8 cellular contexts compared by ENCODE assay signal in genomic region chr9:97501972-97502221, GRCh38. TPM values are rescaled to one million over a fixed set of nuclear protein-coding genes. Genes with fewer than 3 reads are reported as not detected.
A peak's percentile ranks its signal among the peaks of the same experiment; 100 is the strongest.
DNase-seq lines count a peak whose midpoint lies in the region; FAIRE-seq and TF ChIP-seq lines count a peak whose summit lies in the region.

No MANE protein-coding gene starts in this region.

- peaks cover 13% of the 10 kb centered on the region for H3K4me1 Mint-ChIP-seq in activated T-helper 2 cell treated with anti-CD3 and anti-CD28 coated beads, Interferon-gamma antibody, Interleukin-2, Interleukin-4, amounts not matched to agents 10 μg/mL and 5 μg/mL and 100 μg/mL, durations not matched to agents 14 hours and 24 hours and 36 hours (ENCODE audit: low read depth)

- no peaks in the 10 kb centered on the region for H3K36me3 Mint-ChIP-seq in activated T-helper 2 cell treated with anti-CD3 and anti-CD28 coated beads, Interferon-gamma antibody, Interleukin-2, Interleukin-4, amounts not matched to agents 10 μg/mL and 5 μg/mL and 100 μg/mL, durations not matched to agents 14 hours and 24 hours and 36 hours (ENCODE audit: low read depth)

- no peaks in the 10 kb centered on the region for H3K36me3 ChIP-seq in thymus (ENCODE audit: control insufficient read depth, insufficient read depth)

- DNase-seq in GM12891 (ENCODE audit: insufficient read length, low spot score) (peak; percentile 37), HFF-Myc (ENCODE audit: extremely low read depth, low read depth) (no peak), iPS-NIHi7 (ENCODE audit: extremely low spot score) (peak; percentile 41), SW 1271 (lab: John Stamatoyannopoulos, UW) (no peak), posterior cingulate gyrus (no peak)
- DNase-seq in activated T-helper 2 cell treated with anti-CD3 and anti-CD28 coated beads, Interferon-gamma antibody, Interleukin-2, Interleukin-4, amounts not matched to agents 10 μg/mL and 5 μg/mL and 100 μg/mL, durations not matched to agents 14 hours and 24 hours and 36 hours (ENCODE audit: low spot score) = no peak

- TF ChIP-seq CTCF in HFF-Myc (IDR thresholded peaks at IDR 0.05; ENCODE audit: low read depth, low read length, missing control alignments) (no peak), VCaP (conservative IDR thresholded peaks at IDR 0.05) (no peak)

- no peak for TF ChIP-seq POLR2A in GM12891 (IDR thresholded peaks at IDR 0.05; ENCODE audit: low read depth, low read length)

- H3K4me1 ChIP-seq in thymus (ENCODE audit: control insufficient read depth, insufficient read depth, low read length) = peaks cover 10% of the 10 kb centered on the region

- WGBS in thymus = 1% methylated on average over 30 of the region's 30 CpGs

- no peaks in the 10 kb centered on the region for H3K9me3 ChIP-seq in thymus (ENCODE audit: control insufficient read depth)

- intact Hi-C loops in posterior cingulate gyrus (cut with DNase I) = loop anchor here (1.0 to 5.0 kb wide), 3 partner anchors 33 to 91 kb away; no protein-coding TSS in a partner anchor
- intact Hi-C loops in activated T-helper 2 cell treated with anti-CD3 and anti-CD28 coated beads, Interferon-gamma antibody, Interleukin-2, Interleukin-4, amounts not matched to agents 10 μg/mL and 5 μg/mL and 100 μg/mL, durations not matched to agents 14 hours and 24 hours and 36 hours (cut with micrococcal nuclease) = loop anchor here (5.0 kb wide), 2 partner anchors 90 to 350 kb away; partner anchors contain the start of genes FOXE1 and TDRD7

- H3K4me3 ChIP-seq in HFF-Myc (replicated peaks; ENCODE audit: low read depth, low read length) (peak overlapping the region; percentile 44), thymus (ENCODE audit: low read length) (peak overlapping the region; percentile 52)

- no peaks in the 10 kb centered on the region for H3K9me3 Mint-ChIP-seq in activated T-helper 2 cell treated with anti-CD3 and anti-CD28 coated beads, Interferon-gamma antibody, Interleukin-2, Interleukin-4, amounts not matched to agents 10 μg/mL and 5 μg/mL and 100 μg/mL, durations not matched to agents 14 hours and 24 hours and 36 hours

- H3K4me3 Mint-ChIP-seq in activated T-helper 2 cell treated with anti-CD3 and anti-CD28 coated beads, Interferon-gamma antibody, Interleukin-2, Interleukin-4, amounts not matched to agents 10 μg/mL and 5 μg/mL and 100 μg/mL, durations not matched to agents 14 hours and 24 hours and 36 hours (ENCODE audit: low read depth) = no peak overlapping the region

- H3K27me3 Mint-ChIP-seq in activated T-helper 2 cell treated with anti-CD3 and anti-CD28 coated beads, Interferon-gamma antibody, Interleukin-2, Interleukin-4, amounts not matched to agents 10 μg/mL and 5 μg/mL and 100 μg/mL, durations not matched to agents 14 hours and 24 hours and 36 hours (ENCODE audit: low read depth) = peaks cover 47% of the 10 kb centered on the region

- peaks cover 41% of the 10 kb centered on the region for H3K27me3 ChIP-seq in thymus (ENCODE audit: control insufficient read depth, insufficient read depth)

- FAIRE-seq in GM12891 (lab: Jason Lieb, UNC) = no peak

- H3K27ac ChIP-seq in VCaP (peak overlapping the region; percentile 64; the same call in 1 of the 2 replicates), thymus (ENCODE audit: low read depth) (no peak overlapping the region)

- no peak overlapping the region for H3K27ac Mint-ChIP-seq in activated T-helper 2 cell treated with anti-CD3 and anti-CD28 coated beads, Interferon-gamma antibody, Interleukin-2, Interleukin-4, amounts not matched to agents 10 μg/mL and 5 μg/mL and 100 μg/mL, durations not matched to agents 14 hours and 24 hours and 36 hours

TF ChIP-seq in GM12891, 5 proteins besides CTCF, POLR2A, EP300 and RAD21:
- TF ChIP-seq TAF1 (IDR thresholded peaks at IDR 0.05; ENCODE audit: low read depth, low read length) (no peak), POU2F2 (IDR thresholded peaks at IDR 0.05; ENCODE audit: low read depth, low read length) (no peak), POLR2AphosphoS5 (IDR thresholded peaks at IDR 0.05; ENCODE audit: low read depth, low read length) (no peak), PAX5 (IDR thresholded peaks at IDR 0.05; ENCODE audit: insufficient read depth, low read length, severe bottlenecking) (no peak), SPI1 (IDR thresholded peaks at IDR 0.05; ENCODE audit: low read depth, low read length) (no peak)

RNA-seq across cellular contexts. Expression of gene TMOD1, which starts 0.4 kb away (rescaled TPM):
- 17.4 TPM for polyA plus RNA-seq in GM12891 (2012; ENCODE audit: low read depth, missing spikeins)
- 4.2 TPM for polyA plus RNA-seq in thymus
- total RNA-seq in activated T-helper 2 cell treated with anti-CD3 and anti-CD28 coated beads, Interferon-gamma antibody, Interleukin-2, Interleukin-4, amounts not matched to agents 10 μg/mL and 5 μg/mL and 100 μg/mL, durations not matched to agents 14 hours and 24 hours and 36 hours = 0.96 and 0.97 TPM in 2 replicates

Comparison
In these comparisons a context has a peak if more than half of its experiments do, and no peak if none do; other contexts are left out.
1. DNase-seq: peak in GM12891 (single experiment) and iPS-NIHi7 (single experiment); none in HFF-Myc (single experiment), SW 1271 (0 of 2), posterior cingulate gyrus (0 of 10) and activated T-helper 2 cell treated with anti-CD3 and anti-CD28 coated beads, Interferon-gamma antibody, Interleukin-2, Interleukin-4, amounts not matched to agents 10 μg/mL and 5 μg/mL and 100 μg/mL, durations not matched to agents 14 hours and 24 hours and 36 hours (single experiment).